8 cellular contexts compared by ENCODE assay signal in genomic region chr2:120231564-120231973, GRCh38. TPM values are rescaled to one million over a fixed set of nuclear protein-coding genes. Genes with fewer than 3 reads are reported as not detected.
DNase-seq lines count a peak whose midpoint lies in the region; ATAC-seq and TF ChIP-seq lines count a peak whose summit lies in the region.

No MANE protein-coding gene starts in this region.

- peaks cover 0 to 48% (median 44%) of the 10 kb centered on the region in 4 donors for H3K4me1 ChIP-seq in stomach

- WGBS in stomach, 5 donors, result 59 to 84% (median 66%) methylated on average over 4 of the region's 4 CpGs

- TF ChIP-seq CTCF in stomach (IDR thresholded peaks at IDR 0.05), result no peak

- intact Hi-C loops in stomach (cut with DNase I; ENCODE audit: low total_unique reads), result loop anchor here (10.0 kb wide), 1 partner anchor 83 kb away; no protein-coding TSS in a partner anchor

- H3K9me3 ChIP-seq in stomach, result no peaks in the 10 kb centered on the region

- TF ChIP-seq POLR2A in stomach (IDR thresholded peaks at IDR 0.05), result no peak

- no peaks in the 10 kb centered on the region for H3K36me3 ChIP-seq in stomach

- no peak for TF ChIP-seq EP300 in stomach (IDR thresholded peaks at IDR 0.05)

- peak overlapping the region; percentile 40 to 57 (median 44) for H3K4me3 ChIP-seq in stomach

- ATAC-seq in HG03565 (IDR thresholded peaks at IDR 0.05; ENCODE audit: unreplicated experiment), result peak; percentile 8

- H3K27me3 ChIP-seq in stomach, result no peaks in the 10 kb centered on the region

- DNase-seq in activated T-cell treated with anti-CD3 and anti-CD28 coated beads for 24 hours (ENCODE audit: low read depth) (peak; percentile 27), epithelial cell of prostate (ENCODE audit: low read depth, low spot score) (no peak), stomach (no peak), NCI-H1436 treated with DMSO at 0.1 percent for 48 hours (lab: John Stamatoyannopoulos, UW) (no peak), DMS153 treated with DMSO at 0.1 percent for 48 hours (lab: John Stamatoyannopoulos, UW; ENCODE audit: unreplicated experiment) (no peak), NCI-H510A treated with DMSO at 0.1 percent for 48 hours (lab: John Stamatoyannopoulos, UW) (no peak)
- DNase-seq in activated T-cell treated with anti-CD3 and anti-CD28 coated beads, Interleukin-2, amount 50 U/mL, for 1 hour, result no peak

- H3K27ac ChIP-seq in epithelial cell of prostate, result peak overlapping the region; percentile 42
- peak overlapping the region; percentile 67 to 90 (median 78) for H3K27ac ChIP-seq in stomach

RNA-seq across cellular contexts. Expression of gene TMEM185B, which starts 8.4 kb away (rescaled TPM):
- total RNA-seq in stomach, result 10 to 100 TPM; 13.6 to 47.8 (median 28.6) TPM
- polyA plus RNA-seq in stomach, result 1 to 10 TPM; 1.5 to 4.5 (median 3.4) TPM

RNA-seq across cellular contexts. Expression of gene RALB, which starts 21.1 kb away (rescaled TPM):
- total RNA-seq in stomach, result 10 to 100 TPM; 26.3 to 44.6 (median 40.0) TPM
- 10 to 100 TPM; 27.5 to 87.4 (median 52.7) TPM for polyA plus RNA-seq in stomach
